Comparison of ENCODE assay signal across 9 cellular contexts in the genomic region with DNA sequence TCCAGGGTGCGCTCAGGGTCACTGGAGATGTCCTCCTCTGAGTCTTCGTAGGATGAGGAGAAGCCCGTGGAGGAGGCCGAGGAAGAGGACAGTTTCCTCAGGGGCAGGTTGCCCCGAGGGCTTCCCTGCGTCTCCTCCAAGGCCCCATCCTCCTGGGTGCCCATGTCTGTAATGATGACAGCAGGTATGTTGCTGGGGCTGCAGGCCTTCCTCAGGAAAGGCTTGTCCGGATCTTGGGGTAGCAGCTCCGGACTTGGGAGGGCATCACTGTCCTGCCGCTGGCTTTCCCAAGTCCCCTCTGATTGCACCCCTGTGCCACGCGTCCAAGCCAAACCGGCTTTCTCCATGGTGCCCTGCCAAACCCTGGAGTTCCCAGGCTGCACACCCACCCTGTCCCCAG. TPM values are rescaled to one million over a fixed set of nuclear protein-coding genes. Genes with fewer than 3 reads are reported as not detected.
DNase-seq lines count a peak whose midpoint lies in the region; ATAC-seq and TF ChIP-seq lines count a peak whose summit lies in the region.
"Had no signal": no experiment of that assay in that cellular context is flagged by ENCODE, and none has a peak within 500 bp of the region (broad histone marks: within the 10 kb centered on the region; RNA-seq: fewer than 3 reads in every experiment).

No MANE protein-coding gene starts in this region.

- H3K4me2 ChIP-seq in KMS-11 (peak overlapping the region; percentile 14; the same call in 1 of the 2 replicates), hepatocyte (peak overlapping the region; percentile 56)

- no peaks in the 10 kb centered on the region for H3K9me3 ChIP-seq in hepatocyte (ENCODE audit: low read depth)
- H3K9me3 ChIP-seq: right lobe of liver had no signal

- no peak for ATAC-seq in activated T-cell treated with anti-CD3 and anti-CD28 coated beads, Interleukin-2, amount 50 U/mL, for 4 hours
- no peak for ATAC-seq in stimulated activated naive B cell treated with anti-CD40 and anti-IgM and Interleukin-4, amounts not matched to agents 10 μg/mL and 1 μg/mL and 100 μg/mL, for 72 hours (replicated peaks)
- ATAC-seq: right lobe of liver had no signal

- H3K27me3 ChIP-seq in KMS-11 (ENCODE audit: insufficient read depth, low read depth) (no peaks in the 10 kb centered on the region), hepatocyte (peaks cover 5% of the 10 kb centered on the region)
- H3K27me3 ChIP-seq: right lobe of liver had no signal

- peaks cover 72% of the 10 kb centered on the region for H3K4me1 ChIP-seq in KMS-11 (ENCODE audit: low read depth, poor library complexity, severe bottlenecking)
- peaks cover 14% of the 10 kb centered on the region for H3K4me1 ChIP-seq in hepatocyte (ENCODE audit: insufficient read depth)

- peak overlapping the region; percentile 95 for H3K4me3 Mint-ChIP-seq in activated T-cell treated with anti-CD3 and anti-CD28 coated beads, Interleukin-2, amount 50 U/mL, for 4 hours
- peak overlapping the region; percentile 88 to 95 for H3K4me3 Mint-ChIP-seq in stimulated activated naive B cell treated with anti-CD40 and anti-IgM and Interleukin-4, amounts not matched to agents 10 μg/mL and 1 μg/mL and 100 μg/mL, for 72 hours

- H3K9me3 Mint-ChIP-seq in activated T-cell treated with anti-CD3 and anti-CD28 coated beads, Interleukin-2, amount 50 U/mL, for 4 hours = no peaks in the 10 kb centered on the region
- H3K9me3 Mint-ChIP-seq in stimulated activated naive B cell treated with anti-CD40 and anti-IgM and Interleukin-4, amounts not matched to agents 10 μg/mL and 1 μg/mL and 100 μg/mL, for 72 hours = no peaks in the 10 kb centered on the region

- H3K79me2 ChIP-seq in KMS-11 (ENCODE audit: insufficient read depth, low read depth) = peaks cover 65% of the 10 kb centered on the region
- H3K79me2 ChIP-seq in hepatocyte = peaks cover 45% of the 10 kb centered on the region

- no peak overlapping the region for H3K27ac ChIP-seq in KMS-11
- H3K27ac ChIP-seq in hepatocyte = no peak overlapping the region
- H3K27ac ChIP-seq: right lobe of liver had no signal

- H3K27me3 Mint-ChIP-seq in activated T-cell treated with anti-CD3 and anti-CD28 coated beads, Interleukin-2, amount 50 U/mL, for 4 hours (ENCODE audit: low read depth) = no peaks in the 10 kb centered on the region
- H3K27me3 Mint-ChIP-seq in stimulated activated naive B cell treated with anti-CD40 and anti-IgM and Interleukin-4, amounts not matched to agents 10 μg/mL and 1 μg/mL and 100 μg/mL, for 72 hours = no peaks in the 10 kb centered on the region

- peaks cover 7% of the 10 kb centered on the region; the same call in 1 of the 2 replicates for H4K20me1 ChIP-seq in KMS-11 (ENCODE audit: insufficient read depth)
- peaks cover 20% of the 10 kb centered on the region for H4K20me1 ChIP-seq in hepatocyte (ENCODE audit: insufficient read depth, poor library complexity, severe bottlenecking)

- H2AFZ ChIP-seq in KMS-11 (ENCODE audit: low read depth) = no peak overlapping the region
- no peak overlapping the region for H2AFZ ChIP-seq in hepatocyte

- H3K4me1 Mint-ChIP-seq in activated T-cell treated with anti-CD3 and anti-CD28 coated beads, Interleukin-2, amount 50 U/mL, for 4 hours (ENCODE audit: low read depth) = peaks cover 66% of the 10 kb centered on the region
- peaks cover 43 to 70% of the 10 kb centered on the region in 2 donors for H3K4me1 Mint-ChIP-seq in stimulated activated naive B cell treated with anti-CD40 and anti-IgM and Interleukin-4, amounts not matched to agents 10 μg/mL and 1 μg/mL and 100 μg/mL, for 72 hours

- H3K36me3 ChIP-seq in KMS-11 (ENCODE audit: insufficient read depth) = no peaks in the 10 kb centered on the region
- H3K36me3 ChIP-seq in hepatocyte (replicated peaks; ENCODE audit: insufficient read depth, low read depth) = no peaks in the 10 kb centered on the region
- H3K36me3 ChIP-seq: right lobe of liver had no signal

- H3K9ac ChIP-seq in KMS-11 = no peak overlapping the region

- H3K36me3 Mint-ChIP-seq in activated T-cell treated with anti-CD3 and anti-CD28 coated beads, Interleukin-2, amount 50 U/mL, for 4 hours (ENCODE audit: insufficient read depth) = peaks cover 15% of the 10 kb centered on the region
- peaks cover 49 to 59% of the 10 kb centered on the region in 2 donors for H3K36me3 Mint-ChIP-seq in stimulated activated naive B cell treated with anti-CD40 and anti-IgM and Interleukin-4, amounts not matched to agents 10 μg/mL and 1 μg/mL and 100 μg/mL, for 72 hours

- TF ChIP-seq CTCF in KMS-11 (conservative IDR thresholded peaks at IDR 0.05; ENCODE audit: low read depth, low read length) (no peak), hepatocyte (IDR thresholded peaks at IDR 0.05; ENCODE audit: poor library complexity) (no peak), GM20000 (IDR thresholded peaks at IDR 0.05; ENCODE audit: extremely low read depth, missing control alignments) (no peak)

- H3K27ac Mint-ChIP-seq in stimulated activated naive B cell treated with anti-CD40 and anti-IgM and Interleukin-4, amounts not matched to agents 10 μg/mL and 1 μg/mL and 100 μg/mL, for 72 hours = no peak overlapping the region

- no peaks in the 10 kb centered on the region for H3K9me2 ChIP-seq in hepatocyte (replicated peaks; ENCODE audit: insufficient read depth)

- no peak for DNase-seq in activated T-cell treated with anti-CD3 and anti-CD28 coated beads, Interleukin-2, amount 50 U/mL, for 4 hours
- DNase-seq in hepatocyte (ENCODE audit: low spot score) = no peak
- DNase-seq in stimulated activated naive B cell treated with anti-CD40 and anti-IgM and Interleukin-4, amounts not matched to agents 10 μg/mL and 1 μg/mL and 100 μg/mL, for 72 hours = no peak
- DNase-seq in ureter (ENCODE audit: low spot score) = no peak
- DNase-seq in midbrain (lab: John Stamatoyannopoulos, UW) = no peak
- no peak for DNase-seq in GM20000 (ENCODE audit: low spot score)
- DNase-seq: NCI-H2081 treated with DMSO at 0.1 percent for 48 hours had no signal

- 97% methylated on average over 11 of the region's 12 CpGs for WGBS in hepatocyte (ENCODE audit: low lambda C conversion rate, missing lambda C conversion rate)

- no peak overlapping the region for H3K4me3 ChIP-seq in KMS-11 (IDR thresholded peaks at IDR 0.05; ENCODE audit: insufficient read depth, low read depth, low read length)
- no peak overlapping the region for H3K4me3 ChIP-seq in hepatocyte
- H3K4me3 ChIP-seq: right lobe of liver had no signal

RNA-seq across cellular contexts. Expression of a gene that starts 3.5 kb away (rescaled TPM):
- 10 to 100 TPM; 26.2 to 28.3 (median 27.7) TPM for total RNA-seq in activated T-cell treated with anti-CD3 and anti-CD28 coated beads, Interleukin-2, amount 50 U/mL, for 4 hours
- total RNA-seq in hepatocyte (9.4 and 11.0 TPM in 2 replicates), ureter (29.4 TPM)
- 7.4 and 13.8 TPM in 2 replicates for polyA plus RNA-seq in hepatocyte
